In genomic region chrX:24226176-24226575, GRCh38 we compare ENCODE assay signal across 26 cellular contexts.
"Had no signal": no experiment of that assay in that cellular context is flagged by ENCODE, and none has a peak within 500 bp of the region (broad histone marks: within the 10 kb centered on the region; RNA-seq: fewer than 3 reads in every experiment).

No MANE protein-coding gene starts in this region.

- H3K4me1 ChIP-seq: colonic mucosa, esophagus squamous epithelium, foreskin keratinocyte, gastrocnemius medialis had no signal

- H3K9me3 ChIP-seq: colonic mucosa, esophagus muscularis mucosa, esophagus squamous epithelium, gastrocnemius medialis, gastroesophageal sphincter had no signal

- H3K27me3 ChIP-seq: colonic mucosa, esophagus muscularis mucosa, esophagus squamous epithelium, foreskin keratinocyte, gastrocnemius medialis, gastroesophageal sphincter, heart left ventricle had no signal

- H3K36me3 ChIP-seq: colonic mucosa, esophagus muscularis mucosa, esophagus squamous epithelium, gastrocnemius medialis, gastroesophageal sphincter, heart left ventricle, heart right ventricle had no signal

- ATAC-seq: effector memory CD8-positive, alpha-beta T cell; esophagus mucosa; foreskin keratinocyte; gastrocnemius medialis; gastroesophageal sphincter; heart left ventricle; heart right ventricle had no signal

- H3K4me3 ChIP-seq: colonic mucosa, coronary artery, dorsolateral prefrontal cortex, esophagus muscularis mucosa, esophagus squamous epithelium, gastrocnemius medialis, gastroesophageal sphincter, heart left ventricle, heart right ventricle had no signal

- FAIRE-seq: endometrium, frontal cortex had no signal

- DNase-seq: colonic mucosa; cortex of kidney; dermis blood vessel endothelial cell; dorsolateral prefrontal cortex; effector CD4-positive, alpha-beta T cell; effector CD8-positive, alpha-beta T cell; effector memory CD4-positive, alpha-beta T cell; effector memory CD8-positive, alpha-beta T cell; endodermal cell; erythroblast; esophagus squamous epithelium; foreskin fibroblast; foreskin keratinocyte; foreskin melanocyte; gastrocnemius medialis; glutamatergic neuron; head of caudate nucleus; heart left ventricle; heart right ventricle had no signal

- H3K27ac ChIP-seq: colonic mucosa, coronary artery, dorsolateral prefrontal cortex, epithelial cell of prostate, esophagus muscularis mucosa, esophagus squamous epithelium, foreskin keratinocyte, gastrocnemius medialis, gastroesophageal sphincter, heart left ventricle, heart right ventricle had no signal
